Comparison of ENCODE assay signal across 8 cellular contexts in genomic region chr7:73308074-73308664, GRCh38. TPM values are rescaled to one million over a fixed set of nuclear protein-coding genes. Genes with fewer than 3 reads are reported as not detected.
A peak's percentile ranks its signal among the peaks of the same experiment; 100 is the strongest.
DNase-seq lines count a peak whose midpoint lies in the region; ATAC-seq and TF ChIP-seq lines count a peak whose summit lies in the region.

No MANE protein-coding gene starts in this region.

- H3K4me1 ChIP-seq in HUES64 (ENCODE audit: insufficient read depth, low read length), result no peaks in the 10 kb centered on the region
- H3K4me1 ChIP-seq in lower lobe of right lung, result peaks cover 14% of the 10 kb centered on the region
- H3K4me1 ChIP-seq in upper lobe of right lung, result peaks cover 9% of the 10 kb centered on the region

- 7% methylated on average over 43 of the region's 43 CpGs for WGBS in HUES64

- ATAC-seq in GM21515 (IDR thresholded peaks at IDR 0.05; ENCODE audit: unreplicated experiment) (peak; percentile 23), lower lobe of right lung (peak; percentile 48 to 53), upper lobe of right lung (peak; percentile 61)

- H3K27ac ChIP-seq in HUES64 (ENCODE audit: low read depth, low read length), result no peak overlapping the region
- H3K27ac ChIP-seq in lower lobe of right lung, result peak overlapping the region; percentile 73
- peak overlapping the region; percentile 51 for H3K27ac ChIP-seq in upper lobe of right lung

- TF ChIP-seq CTCF in GM06990 (IDR thresholded peaks at IDR 0.05; ENCODE audit: insufficient read depth, low read length, poor library complexity, severe bottlenecking) (no peak), lower lobe of right lung (IDR thresholded peaks at IDR 0.05) (no peak), upper lobe of right lung (IDR thresholded peaks at IDR 0.05) (no peak)

- H3K36me3 ChIP-seq in GM06990 (ENCODE audit: control insufficient read depth, insufficient read depth, low read length), result peaks cover 17% of the 10 kb centered on the region
- peaks cover 35% of the 10 kb centered on the region for H3K36me3 ChIP-seq in HUES64 (ENCODE audit: insufficient read depth, low read length)
- peaks cover 33% of the 10 kb centered on the region for H3K36me3 ChIP-seq in lower lobe of right lung
- H3K36me3 ChIP-seq in upper lobe of right lung, result peaks cover 19% of the 10 kb centered on the region

- H3K27me3 ChIP-seq in GM06990 (replicated peaks; ENCODE audit: control insufficient read depth, insufficient read depth, low read length), result no peaks in the 10 kb centered on the region
- no peaks in the 10 kb centered on the region for H3K27me3 ChIP-seq in HUES64 (ENCODE audit: insufficient read depth, low read length)
- no peaks in the 10 kb centered on the region for H3K27me3 ChIP-seq in lower lobe of right lung (ENCODE audit: low read depth)
- no peaks in the 10 kb centered on the region for H3K27me3 ChIP-seq in upper lobe of right lung

- peak overlapping the region; percentile 84 for H3K9ac ChIP-seq in HUES64 (ENCODE audit: low read depth, low read length)

- in situ Hi-C loops in T47D (cut with HindIII; ENCODE audit: low pct_unique_long_range_greater_than_20kb, low sequenced_read_pairs), result no loop called here

- intact Hi-C loops in lower lobe of right lung (cut with DNase I), result no loop called here
- intact Hi-C loops in upper lobe of right lung (cut with DNase I), result no loop called here

- H3K9me3 ChIP-seq in HUES64 (ENCODE audit: insufficient read depth, low read depth, low read length) (no peaks in the 10 kb centered on the region), lower lobe of right lung (no peaks in the 10 kb centered on the region), upper lobe of right lung (no peaks in the 10 kb centered on the region)

- H3K4me3 ChIP-seq in GM06990 (replicated peaks; ENCODE audit: low read depth, low read length), result peak overlapping the region; percentile 90
- H3K4me3 ChIP-seq in HUES64 (ENCODE audit: low read length), result peak overlapping the region; percentile 98
- peak overlapping the region; percentile 82 for H3K4me3 ChIP-seq in lower lobe of right lung
- peak overlapping the region; percentile 79 for H3K4me3 ChIP-seq in upper lobe of right lung

- DNase-seq in GM06990 (ENCODE audit: extremely low read depth, insufficient read length), result no peak
- peak; percentile 34 to 49 for DNase-seq in T47D (ENCODE audit: low read depth in 1 of 2, low spot score in 1 of 2)
- DNase-seq in lower lobe of right lung, result no peak
- peak; percentile 71 for DNase-seq in upper lobe of right lung
- DNase-seq in NCI-H2107 treated with DMSO at 0.1 percent for 48 hours (lab: John Stamatoyannopoulos, UW; ENCODE audit: unreplicated experiment), result no peak
- no peak for DNase-seq in NCI-H1092 (lab: John Stamatoyannopoulos, UW)

RNA-seq across cellular contexts. Expression of gene NSUN5, which starts 0.5 kb away (rescaled TPM):
- polyA plus RNA-seq in HUES64 (2013, experiment 1 of 2), result 40.4 TPM
- 36.4 TPM for polyA plus RNA-seq in HUES64 (2013, experiment 2 of 2)
- 27.1 TPM for total RNA-seq in lower lobe of right lung
- 22.4 TPM for total RNA-seq in upper lobe of right lung

RNA-seq across cellular contexts. Expression of gene TRIM50, which starts 19.7 kb away (rescaled TPM):
- not detected for polyA plus RNA-seq in HUES64 (2013, experiment 1 of 2)
- polyA plus RNA-seq in HUES64 (2013, experiment 2 of 2), result not detected
- total RNA-seq in lower lobe of right lung (not detected), upper lobe of right lung (0.20 TPM)

RNA-seq across cellular contexts. Expression of gene FKBP6, which starts 19.8 kb away (rescaled TPM):
- polyA plus RNA-seq in HUES64 (2013, experiment 1 of 2), result not detected
- not detected for polyA plus RNA-seq in HUES64 (2013, experiment 2 of 2)
- total RNA-seq in lower lobe of right lung (0.47 TPM), upper lobe of right lung (not detected)

Comparison
In these comparisons a context has a peak if more than half of its experiments do, and no peak if none do; other contexts are left out.
1. DNase-seq: peak in T47D (2 of 2) and upper lobe of right lung (single experiment); none in GM06990 (single experiment), lower lobe of right lung (single experiment), NCI-H2107 treated with DMSO at 0.1 percent for 48 hours (single experiment) and NCI-H1092 (single experiment).
2. Peak in every context shown above with its lines, with median percentiles within 50 percentile points of each other: H3K4me3 ChIP-seq and ATAC-seq.